ENCODE assay signal across 9 cellular contexts in genomic region chr2:43075054-43075593, GRCh38.
DNase-seq lines count a peak whose midpoint lies in the region; ATAC-seq and TF ChIP-seq lines count a peak whose summit lies in the region.
"Had no signal": no experiment of that assay in that cellular context is flagged by ENCODE, and none has a peak within 500 bp of the region (broad histone marks: within the 10 kb centered on the region; RNA-seq: fewer than 3 reads in every experiment).

No MANE protein-coding gene starts in this region.

- peak; percentile 71 for DNase-seq in 8988T
- DNase-seq in NCI-H2029 treated with DMSO at 0.1 percent for 48 hours (lab: John Stamatoyannopoulos, UW) = peak; percentile 64
- no peak for DNase-seq in mucosa of descending colon
- DNase-seq in NCI-H774 (lab: John Stamatoyannopoulos, UW) = no peak
- DNase-seq in WERI-Rb-1 = no peak
- DNase-seq: effector memory CD4-positive, alpha-beta T cell had no signal

- H3K4me1 ChIP-seq in duodenal mucosa (ENCODE audit: control insufficient read depth in 1 of 2, insufficient read depth in 2 of 2, low read length in 2 of 2) (peaks cover 33 to 40% of the 10 kb centered on the region in 2 donors), mucosa of descending colon (ENCODE audit: low read depth) (peaks cover 3% of the 10 kb centered on the region)

- H3K4me3 ChIP-seq in duodenal mucosa (ENCODE audit: low read depth in 1 of 2, low read length in 2 of 2) = no peak overlapping the region
- H3K4me3 ChIP-seq in mucosa of descending colon = no peak overlapping the region
- no peak overlapping the region for H3K4me3 ChIP-seq in WERI-Rb-1 (ENCODE audit: low read depth, low read length)

- peak; percentile 53 for ATAC-seq in mucosa of descending colon
- no peak for ATAC-seq in GM21619 (IDR thresholded peaks at IDR 0.05; ENCODE audit: unreplicated experiment)
- ATAC-seq in HG02938 (IDR thresholded peaks at IDR 0.05; ENCODE audit: unreplicated experiment) = no peak

- H3K36me3 ChIP-seq in duodenal mucosa (ENCODE audit: control insufficient read depth in 1 of 2, insufficient read depth in 2 of 2, low read length in 2 of 2) (no peaks in the 10 kb centered on the region), mucosa of descending colon (ENCODE audit: low read depth) (no peaks in the 10 kb centered on the region), WERI-Rb-1 (no peaks in the 10 kb centered on the region)

- no peaks in the 10 kb centered on the region for H3K9me3 ChIP-seq in duodenal mucosa (ENCODE audit: control insufficient read depth in 1 of 2, low read length in 2 of 2)
- H3K9me3 ChIP-seq in mucosa of descending colon = no peaks in the 10 kb centered on the region
- no peaks in the 10 kb centered on the region for H3K9me3 ChIP-seq in WERI-Rb-1 (ENCODE audit: severe bottlenecking)

- intact Hi-C loops in mucosa of descending colon (cut with DNase I, micrococcal nuclease) = no loop called here

- no peak overlapping the region for H3K9ac ChIP-seq in duodenal mucosa (ENCODE audit: low read depth in 1 of 2, low read length in 2 of 2)

- H3K27me3 ChIP-seq in duodenal mucosa (ENCODE audit: control insufficient read depth in 1 of 2, insufficient read depth in 2 of 2, low read length in 2 of 2) (no peaks in the 10 kb centered on the region), WERI-Rb-1 (ENCODE audit: insufficient read depth, low read depth, severe bottlenecking) (no peaks in the 10 kb centered on the region)

- TF ChIP-seq CTCF in mucosa of descending colon (IDR thresholded peaks at IDR 0.05) (no peak), WERI-Rb-1 (IDR thresholded peaks at IDR 0.05; ENCODE audit: low read depth, low read length) (no peak)

- H3K27ac ChIP-seq in duodenal mucosa (ENCODE audit: low read depth, low read length) = peak overlapping the region; percentile 57
- no peak overlapping the region for H3K27ac ChIP-seq in WERI-Rb-1

Comparison
In these comparisons a context has a peak if more than half of its experiments do, and no peak if none do; other contexts are left out.
1. DNase-seq: peak in 8988T (single experiment) and NCI-H2029 treated with DMSO at 0.1 percent for 48 hours (single experiment); none in mucosa of descending colon (0 of 3), NCI-H774 (single experiment) and WERI-Rb-1 (single experiment).